1 cellular context compared by ENCODE assay signal in the genomic region with DNA sequence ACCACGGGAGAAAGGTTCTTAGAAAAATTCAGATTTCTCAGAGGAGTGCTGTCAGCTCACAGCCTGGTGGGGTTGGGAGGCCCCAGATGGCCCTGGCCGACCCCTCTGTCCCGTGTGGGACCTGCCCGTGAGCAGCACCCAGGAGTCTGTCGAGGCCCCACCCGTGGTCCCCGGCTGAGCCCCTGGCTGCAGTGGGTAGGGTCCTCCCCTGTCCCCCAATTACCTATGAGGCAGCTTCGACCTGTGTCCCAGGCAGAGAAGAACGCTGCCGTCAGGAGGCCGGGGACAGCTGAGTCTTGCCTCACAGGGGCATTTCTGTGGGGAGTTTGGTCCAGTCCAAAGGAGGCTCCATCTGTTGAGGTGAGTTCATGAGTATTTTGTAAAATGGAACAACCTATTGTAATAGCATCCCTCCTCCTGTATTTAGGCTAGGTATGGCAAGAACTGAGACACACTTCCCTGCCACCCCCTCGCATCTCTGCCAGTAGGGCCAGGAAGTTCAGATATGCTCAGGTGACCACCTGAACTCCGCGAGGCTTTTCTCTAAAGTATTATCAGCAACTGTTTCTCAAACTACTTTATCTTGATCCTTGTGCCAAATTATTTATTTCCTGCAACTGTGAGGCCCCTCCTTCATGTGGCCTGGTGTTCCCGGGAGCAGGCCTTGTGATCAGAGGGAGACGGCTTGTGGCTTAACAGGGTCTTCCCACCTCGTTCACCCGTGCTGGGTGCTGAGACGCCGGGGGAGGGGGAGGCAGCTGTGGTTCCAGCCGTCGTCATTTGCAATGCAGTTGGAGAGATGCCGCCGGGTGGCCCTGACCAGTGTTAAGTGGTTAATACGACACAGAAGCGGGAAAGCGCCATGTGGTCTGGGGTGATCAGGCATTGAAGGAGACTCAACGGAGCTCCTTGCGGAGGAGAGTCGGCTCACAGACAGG.
TF ChIP-seq lines count a peak whose summit lies in the region.

No MANE protein-coding gene starts in this region.

TF ChIP-seq in K562, 482 proteins besides CTCF, POLR2A, EP300 and RAD21:
- TF ChIP-seq, protein P1, sequence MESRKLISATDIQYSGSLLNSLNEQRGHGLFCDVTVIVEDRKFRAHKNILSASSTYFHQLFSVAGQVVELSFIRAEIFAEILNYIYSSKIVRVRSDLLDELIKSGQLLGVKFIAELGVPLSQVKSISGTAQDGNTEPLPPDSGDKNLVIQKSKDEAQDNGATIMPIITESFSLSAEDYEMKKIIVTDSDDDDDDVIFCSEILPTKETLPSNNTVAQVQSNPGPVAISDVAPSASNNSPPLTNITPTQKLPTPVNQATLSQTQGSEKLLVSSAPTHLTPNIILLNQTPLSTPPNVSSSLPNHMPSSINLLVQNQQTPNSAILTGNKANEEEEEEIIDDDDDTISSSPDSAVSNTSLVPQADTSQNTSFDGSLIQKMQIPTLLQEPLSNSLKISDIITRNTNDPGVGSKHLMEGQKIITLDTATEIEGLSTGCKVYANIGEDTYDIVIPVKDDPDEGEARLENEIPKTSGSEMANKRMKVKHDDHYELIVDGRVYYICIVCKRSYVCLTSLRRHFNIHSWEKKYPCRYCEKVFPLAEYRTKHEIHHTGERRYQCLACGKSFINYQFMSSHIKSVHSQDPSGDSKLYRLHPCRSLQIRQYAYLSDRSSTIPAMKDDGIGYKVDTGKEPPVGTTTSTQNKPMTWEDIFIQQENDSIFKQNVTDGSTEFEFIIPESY (CRISPR knock-in tag; IDR thresholded peaks at IDR 0.05), result peak; percentile 80
- TF ChIP-seq IRF1 (CRISPR knock-in tag; IDR thresholded peaks at IDR 0.05; ENCODE audit: borderline replicate concordance) (no peak), HDAC2 (IDR thresholded peaks at IDR 0.05) (no peak), L3MBTL2 (IDR thresholded peaks at IDR 0.05) (peak; percentile 58), MCM5 (IDR thresholded peaks at IDR 0.05; ENCODE audit: low read depth) (no peak), RNF219 (CRISPR knock-in tag; IDR thresholded peaks at IDR 0.05) (no peak), HMGN3 (IDR thresholded peaks at IDR 0.05; ENCODE audit: borderline replicate concordance, extremely low read depth, insufficient read length, low read depth, low read length) (peak; percentile 17), SREBF2 (CRISPR knock-in tag; IDR thresholded peaks at IDR 0.05) (no peak), RBM15 (IDR thresholded peaks at IDR 0.05; ENCODE audit: insufficient read depth, low read length) (no peak), MTA2 (IDR thresholded peaks at IDR 0.05; ENCODE audit: low read depth) (no peak), LEF1 (IDR thresholded peaks at IDR 0.05) (no peak), CAMTA2 (CRISPR knock-in tag; conservative IDR thresholded peaks at IDR 0.05) (no peak), DPF2 (IDR thresholded peaks at IDR 0.05) (no peak), MAX (CRISPR knock-in tag; IDR thresholded peaks at IDR 0.05) (peak; percentile 54; the same call in 1 of the 2 replicates), SMARCA4 (IDR thresholded peaks at IDR 0.05) (no peak), GABPB2 (CRISPR knock-in tag; conservative IDR thresholded peaks at IDR 0.05) (no peak), ZNF778 (CRISPR knock-in tag; IDR thresholded peaks at IDR 0.05) (no peak)
- TF ChIP-seq, protein P2, sequence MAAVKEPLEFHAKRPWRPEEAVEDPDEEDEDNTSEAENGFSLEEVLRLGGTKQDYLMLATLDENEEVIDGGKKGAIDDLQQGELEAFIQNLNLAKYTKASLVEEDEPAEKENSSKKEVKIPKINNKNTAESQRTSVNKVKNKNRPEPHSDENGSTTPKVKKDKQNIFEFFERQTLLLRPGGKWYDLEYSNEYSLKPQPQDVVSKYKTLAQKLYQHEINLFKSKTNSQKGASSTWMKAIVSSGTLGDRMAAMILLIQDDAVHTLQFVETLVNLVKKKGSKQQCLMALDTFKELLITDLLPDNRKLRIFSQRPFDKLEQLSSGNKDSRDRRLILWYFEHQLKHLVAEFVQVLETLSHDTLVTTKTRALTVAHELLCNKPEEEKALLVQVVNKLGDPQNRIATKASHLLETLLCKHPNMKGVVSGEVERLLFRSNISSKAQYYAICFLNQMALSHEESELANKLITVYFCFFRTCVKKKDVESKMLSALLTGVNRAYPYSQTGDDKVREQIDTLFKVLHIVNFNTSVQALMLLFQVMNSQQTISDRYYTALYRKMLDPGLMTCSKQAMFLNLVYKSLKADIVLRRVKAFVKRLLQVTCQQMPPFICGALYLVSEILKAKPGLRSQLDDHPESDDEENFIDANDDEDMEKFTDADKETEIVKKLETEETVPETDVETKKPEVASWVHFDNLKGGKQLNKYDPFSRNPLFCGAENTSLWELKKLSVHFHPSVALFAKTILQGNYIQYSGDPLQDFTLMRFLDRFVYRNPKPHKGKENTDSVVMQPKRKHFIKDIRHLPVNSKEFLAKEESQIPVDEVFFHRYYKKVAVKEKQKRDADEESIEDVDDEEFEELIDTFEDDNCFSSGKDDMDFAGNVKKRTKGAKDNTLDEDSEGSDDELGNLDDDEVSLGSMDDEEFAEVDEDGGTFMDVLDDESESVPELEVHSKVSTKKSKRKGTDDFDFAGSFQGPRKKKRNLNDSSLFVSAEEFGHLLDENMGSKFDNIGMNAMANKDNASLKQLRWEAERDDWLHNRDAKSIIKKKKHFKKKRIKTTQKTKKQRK (IDR thresholded peaks at IDR 0.05; ENCODE audit: borderline replicate concordance, low read depth, low read length), result no peak
- TF ChIP-seq, protein P3, sequence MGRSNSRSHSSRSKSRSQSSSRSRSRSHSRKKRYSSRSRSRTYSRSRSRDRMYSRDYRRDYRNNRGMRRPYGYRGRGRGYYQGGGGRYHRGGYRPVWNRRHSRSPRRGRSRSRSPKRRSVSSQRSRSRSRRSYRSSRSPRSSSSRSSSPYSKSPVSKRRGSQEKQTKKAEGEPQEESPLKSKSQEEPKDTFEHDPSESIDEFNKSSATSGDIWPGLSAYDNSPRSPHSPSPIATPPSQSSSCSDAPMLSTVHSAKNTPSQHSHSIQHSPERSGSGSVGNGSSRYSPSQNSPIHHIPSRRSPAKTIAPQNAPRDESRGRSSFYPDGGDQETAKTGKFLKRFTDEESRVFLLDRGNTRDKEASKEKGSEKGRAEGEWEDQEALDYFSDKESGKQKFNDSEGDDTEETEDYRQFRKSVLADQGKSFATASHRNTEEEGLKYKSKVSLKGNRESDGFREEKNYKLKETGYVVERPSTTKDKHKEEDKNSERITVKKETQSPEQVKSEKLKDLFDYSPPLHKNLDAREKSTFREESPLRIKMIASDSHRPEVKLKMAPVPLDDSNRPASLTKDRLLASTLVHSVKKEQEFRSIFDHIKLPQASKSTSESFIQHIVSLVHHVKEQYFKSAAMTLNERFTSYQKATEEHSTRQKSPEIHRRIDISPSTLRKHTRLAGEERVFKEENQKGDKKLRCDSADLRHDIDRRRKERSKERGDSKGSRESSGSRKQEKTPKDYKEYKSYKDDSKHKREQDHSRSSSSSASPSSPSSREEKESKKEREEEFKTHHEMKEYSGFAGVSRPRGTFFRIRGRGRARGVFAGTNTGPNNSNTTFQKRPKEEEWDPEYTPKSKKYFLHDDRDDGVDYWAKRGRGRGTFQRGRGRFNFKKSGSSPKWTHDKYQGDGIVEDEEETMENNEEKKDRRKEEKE (IDR thresholded peaks at IDR 0.05; ENCODE audit: borderline replicate concordance in 1 of 2, control insufficient read depth in 1 of 2, low read depth in 2 of 2, low read length in 1 of 2), result no peak
- TF ChIP-seq, protein P4, sequence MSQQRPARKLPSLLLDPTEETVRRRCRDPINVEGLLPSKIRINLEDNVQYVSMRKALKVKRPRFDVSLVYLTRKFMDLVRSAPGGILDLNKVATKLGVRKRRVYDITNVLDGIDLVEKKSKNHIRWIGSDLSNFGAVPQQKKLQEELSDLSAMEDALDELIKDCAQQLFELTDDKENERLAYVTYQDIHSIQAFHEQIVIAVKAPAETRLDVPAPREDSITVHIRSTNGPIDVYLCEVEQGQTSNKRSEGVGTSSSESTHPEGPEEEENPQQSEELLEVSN (IDR thresholded peaks at IDR 0.05; ENCODE audit: borderline replicate concordance in 1 of 2, extremely low read depth in 1 of 2, insufficient read depth in 1 of 2, insufficient read length in 1 of 2, low read depth in 1 of 2, low read length in 1 of 2, poor library complexity in 1 of 2, severe bottlenecking in 1 of 2), result peak; percentile 67 to 93
- TF ChIP-seq, protein P5, sequence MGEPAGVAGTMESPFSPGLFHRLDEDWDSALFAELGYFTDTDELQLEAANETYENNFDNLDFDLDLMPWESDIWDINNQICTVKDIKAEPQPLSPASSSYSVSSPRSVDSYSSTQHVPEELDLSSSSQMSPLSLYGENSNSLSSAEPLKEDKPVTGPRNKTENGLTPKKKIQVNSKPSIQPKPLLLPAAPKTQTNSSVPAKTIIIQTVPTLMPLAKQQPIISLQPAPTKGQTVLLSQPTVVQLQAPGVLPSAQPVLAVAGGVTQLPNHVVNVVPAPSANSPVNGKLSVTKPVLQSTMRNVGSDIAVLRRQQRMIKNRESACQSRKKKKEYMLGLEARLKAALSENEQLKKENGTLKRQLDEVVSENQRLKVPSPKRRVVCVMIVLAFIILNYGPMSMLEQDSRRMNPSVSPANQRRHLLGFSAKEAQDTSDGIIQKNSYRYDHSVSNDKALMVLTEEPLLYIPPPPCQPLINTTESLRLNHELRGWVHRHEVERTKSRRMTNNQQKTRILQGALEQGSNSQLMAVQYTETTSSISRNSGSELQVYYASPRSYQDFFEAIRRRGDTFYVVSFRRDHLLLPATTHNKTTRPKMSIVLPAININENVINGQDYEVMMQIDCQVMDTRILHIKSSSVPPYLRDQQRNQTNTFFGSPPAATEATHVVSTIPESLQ (CRISPR knock-in tag; IDR thresholded peaks at IDR 0.05), result no peak
